1 cellular context compared by ENCODE assay signal in the genomic region with DNA sequence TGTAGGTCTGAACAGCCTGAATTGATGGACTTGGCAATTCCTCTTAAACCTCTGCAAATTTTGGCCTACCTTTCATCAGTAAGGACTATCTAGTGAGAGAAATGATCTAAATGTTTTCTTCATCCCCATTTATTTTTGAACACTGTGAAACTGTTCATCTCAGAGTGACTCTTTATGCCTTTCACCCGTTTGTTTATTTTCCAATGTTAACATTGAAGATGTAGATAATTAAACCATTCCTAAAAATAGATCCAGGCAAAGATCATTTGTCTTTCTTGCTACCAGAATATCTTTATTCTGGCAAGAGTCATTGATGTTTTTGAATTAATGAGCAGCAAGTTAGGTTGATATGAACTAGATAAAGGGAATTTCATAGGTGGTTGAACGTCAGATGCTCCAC.
TF ChIP-seq lines count a peak whose summit lies in the region.

No MANE protein-coding gene starts in this region.

TF ChIP-seq in GM23338, 12 proteins besides CTCF, POLR2A, EP300 and RAD21 (continued from another document):
- TF ChIP-seq, protein P1, sequence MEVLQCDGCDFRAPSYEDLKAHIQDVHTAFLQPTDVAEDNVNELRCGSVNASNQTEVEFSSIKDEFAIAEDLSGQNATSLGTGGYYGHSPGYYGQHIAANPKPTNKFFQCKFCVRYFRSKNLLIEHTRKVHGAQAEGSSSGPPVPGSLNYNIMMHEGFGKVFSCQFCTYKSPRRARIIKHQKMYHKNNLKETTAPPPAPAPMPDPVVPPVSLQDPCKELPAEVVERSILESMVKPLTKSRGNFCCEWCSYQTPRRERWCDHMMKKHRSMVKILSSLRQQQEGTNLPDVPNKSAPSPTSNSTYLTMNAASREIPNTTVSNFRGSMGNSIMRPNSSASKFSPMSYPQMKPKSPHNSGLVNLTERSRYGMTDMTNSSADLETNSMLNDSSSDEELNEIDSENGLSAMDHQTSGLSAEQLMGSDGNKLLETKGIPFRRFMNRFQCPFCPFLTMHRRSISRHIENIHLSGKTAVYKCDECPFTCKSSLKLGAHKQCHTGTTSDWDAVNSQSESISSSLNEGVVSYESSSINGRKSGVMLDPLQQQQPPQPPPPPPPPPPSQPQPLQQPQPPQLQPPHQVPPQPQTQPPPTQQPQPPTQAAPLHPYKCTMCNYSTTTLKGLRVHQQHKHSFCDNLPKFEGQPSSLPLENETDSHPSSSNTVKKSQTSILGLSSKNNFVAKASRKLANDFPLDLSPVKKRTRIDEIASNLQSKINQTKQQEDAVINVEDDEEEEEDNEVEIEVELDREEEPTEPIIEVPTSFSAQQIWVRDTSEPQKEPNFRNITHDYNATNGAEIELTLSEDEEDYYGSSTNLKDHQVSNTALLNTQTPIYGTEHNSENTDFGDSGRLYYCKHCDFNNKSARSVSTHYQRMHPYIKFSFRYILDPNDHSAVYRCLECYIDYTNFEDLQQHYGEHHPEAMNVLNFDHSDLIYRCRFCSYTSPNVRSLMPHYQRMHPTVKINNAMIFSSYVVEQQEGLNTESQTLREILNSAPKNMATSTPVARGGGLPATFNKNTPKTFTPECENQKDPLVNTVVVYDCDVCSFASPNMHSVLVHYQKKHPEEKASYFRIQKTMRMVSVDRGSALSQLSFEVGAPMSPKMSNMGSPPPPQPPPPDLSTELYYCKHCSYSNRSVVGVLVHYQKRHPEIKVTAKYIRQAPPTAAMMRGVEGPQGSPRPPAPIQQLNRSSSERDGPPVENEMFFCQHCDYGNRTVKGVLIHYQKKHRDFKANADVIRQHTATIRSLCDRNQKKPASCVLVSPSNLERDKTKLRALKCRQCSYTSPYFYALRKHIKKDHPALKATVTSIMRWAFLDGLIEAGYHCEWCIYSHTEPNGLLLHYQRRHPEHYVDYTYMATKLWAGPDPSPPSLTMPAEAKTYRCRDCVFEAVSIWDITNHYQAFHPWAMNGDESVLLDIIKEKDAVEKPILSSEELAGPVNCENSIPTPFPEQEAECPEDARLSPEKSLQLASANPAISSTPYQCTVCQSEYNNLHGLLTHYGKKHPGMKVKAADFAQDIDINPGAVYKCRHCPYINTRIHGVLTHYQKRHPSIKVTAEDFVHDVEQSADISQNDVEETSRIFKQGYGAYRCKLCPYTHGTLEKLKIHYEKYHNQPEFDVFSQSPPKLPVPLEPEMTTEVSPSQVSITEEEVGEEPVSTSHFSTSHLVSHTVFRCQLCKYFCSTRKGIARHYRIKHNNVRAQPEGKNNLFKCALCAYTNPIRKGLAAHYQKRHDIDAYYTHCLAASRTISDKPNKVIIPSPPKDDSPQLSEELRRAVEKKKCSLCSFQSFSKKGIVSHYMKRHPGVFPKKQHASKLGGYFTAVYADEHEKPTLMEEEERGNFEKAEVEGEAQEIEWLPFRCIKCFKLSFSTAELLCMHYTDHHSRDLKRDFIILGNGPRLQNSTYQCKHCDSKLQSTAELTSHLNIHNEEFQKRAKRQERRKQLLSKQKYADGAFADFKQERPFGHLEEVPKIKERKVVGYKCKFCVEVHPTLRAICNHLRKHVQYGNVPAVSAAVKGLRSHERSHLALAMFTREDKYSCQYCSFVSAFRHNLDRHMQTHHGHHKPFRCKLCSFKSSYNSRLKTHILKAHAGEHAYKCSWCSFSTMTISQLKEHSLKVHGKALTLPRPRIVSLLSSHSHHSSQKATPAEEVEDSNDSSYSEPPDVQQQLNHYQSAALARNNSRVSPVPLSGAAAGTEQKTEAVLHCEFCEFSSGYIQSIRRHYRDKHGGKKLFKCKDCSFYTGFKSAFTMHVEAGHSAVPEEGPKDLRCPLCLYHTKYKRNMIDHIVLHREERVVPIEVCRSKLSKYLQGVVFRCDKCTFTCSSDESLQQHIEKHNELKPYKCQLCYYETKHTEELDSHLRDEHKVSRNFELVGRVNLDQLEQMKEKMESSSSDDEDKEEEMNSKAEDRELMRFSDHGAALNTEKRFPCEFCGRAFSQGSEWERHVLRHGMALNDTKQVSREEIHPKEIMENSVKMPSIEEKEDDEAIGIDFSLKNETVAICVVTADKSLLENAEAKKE (CRISPR knock-in tag; IDR thresholded peaks at IDR 0.05) = no peak
- TF ChIP-seq, protein P2, sequence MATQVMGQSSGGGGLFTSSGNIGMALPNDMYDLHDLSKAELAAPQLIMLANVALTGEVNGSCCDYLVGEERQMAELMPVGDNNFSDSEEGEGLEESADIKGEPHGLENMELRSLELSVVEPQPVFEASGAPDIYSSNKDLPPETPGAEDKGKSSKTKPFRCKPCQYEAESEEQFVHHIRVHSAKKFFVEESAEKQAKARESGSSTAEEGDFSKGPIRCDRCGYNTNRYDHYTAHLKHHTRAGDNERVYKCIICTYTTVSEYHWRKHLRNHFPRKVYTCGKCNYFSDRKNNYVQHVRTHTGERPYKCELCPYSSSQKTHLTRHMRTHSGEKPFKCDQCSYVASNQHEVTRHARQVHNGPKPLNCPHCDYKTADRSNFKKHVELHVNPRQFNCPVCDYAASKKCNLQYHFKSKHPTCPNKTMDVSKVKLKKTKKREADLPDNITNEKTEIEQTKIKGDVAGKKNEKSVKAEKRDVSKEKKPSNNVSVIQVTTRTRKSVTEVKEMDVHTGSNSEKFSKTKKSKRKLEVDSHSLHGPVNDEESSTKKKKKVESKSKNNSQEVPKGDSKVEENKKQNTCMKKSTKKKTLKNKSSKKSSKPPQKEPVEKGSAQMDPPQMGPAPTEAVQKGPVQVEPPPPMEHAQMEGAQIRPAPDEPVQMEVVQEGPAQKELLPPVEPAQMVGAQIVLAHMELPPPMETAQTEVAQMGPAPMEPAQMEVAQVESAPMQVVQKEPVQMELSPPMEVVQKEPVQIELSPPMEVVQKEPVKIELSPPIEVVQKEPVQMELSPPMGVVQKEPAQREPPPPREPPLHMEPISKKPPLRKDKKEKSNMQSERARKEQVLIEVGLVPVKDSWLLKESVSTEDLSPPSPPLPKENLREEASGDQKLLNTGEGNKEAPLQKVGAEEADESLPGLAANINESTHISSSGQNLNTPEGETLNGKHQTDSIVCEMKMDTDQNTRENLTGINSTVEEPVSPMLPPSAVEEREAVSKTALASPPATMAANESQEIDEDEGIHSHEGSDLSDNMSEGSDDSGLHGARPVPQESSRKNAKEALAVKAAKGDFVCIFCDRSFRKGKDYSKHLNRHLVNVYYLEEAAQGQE (IDR thresholded peaks at IDR 0.05; ENCODE audit: unreplicated experiment) = no peak
- no peak for TF ChIP-seq NANOG (IDR thresholded peaks at IDR 0.05; ENCODE audit: borderline replicate concordance)
- no peak for TF ChIP-seq EZH2phosphoT487 (IDR thresholded peaks at IDR 0.05; ENCODE audit: unreplicated experiment)
